Comparison of ENCODE assay signal across 22 cellular contexts in genomic region chr7:70574314-70574713, GRCh38.
"Had no signal": no experiment of that assay in that cellular context is flagged by ENCODE, and none has a peak within 500 bp of the region (broad histone marks: within the 10 kb centered on the region; RNA-seq: fewer than 3 reads in every experiment).

No MANE protein-coding gene starts in this region.

- DNase-seq: activated B cell treated with CpG ODN at 0.5 μM for 24 hours; activated CD4-positive, alpha-beta T cell treated with anti-CD3 and anti-CD28 coated beads for 4 hours; activated CD4-positive, alpha-beta T cell treated with anti-CD3 and anti-CD28 coated beads, Interleukin-2, amount 50 U/mL, for 48 hours; activated CD8-positive, alpha-beta memory T cell treated with anti-CD3 and anti-CD28 coated beads, Interleukin-2, amount 50 U/mL, for 48 hours; activated naive CD4-positive, alpha-beta T cell treated with Interleukin-2 at 50 U/mL for 16 hours; activated naive CD8-positive, alpha-beta T cell treated with anti-CD3 and anti-CD28 coated beads for 36 hours; activated T-cell treated with anti-CD3 and anti-CD28 coated beads, Interleukin-2, amount 50 U/mL, for 4 hours; cortex of kidney; heart right ventricle; left colon; naive B cell; pancreas; psoas muscle; stimulated activated CD4-positive, alpha-beta T cell treated with anti-CD3 and anti-CD28 coated beads, Interleukin-12 subunit alpha, Interleukin-12 subunit beta, amount 100 ng/mL, for 4 hours; stimulated activated CD4-positive, alpha-beta T cell treated with anti-CD3 and anti-CD28 coated beads, Interleukin-4, amount 100 ng/mL, for 4 hours; T-helper 9 cell; thyroid gland had no signal

- H3K27me3 Mint-ChIP-seq: activated B cell treated with CpG ODN at 0.5 μM for 24 hours; activated naive CD8-positive, alpha-beta T cell treated with anti-CD3 and anti-CD28 coated beads for 36 hours; naive B cell; stimulated activated naive CD8-positive, alpha-beta T cell treated with anti-CD3 and anti-CD28 coated beads, Interleukin-15, Interleukin-2, amounts not matched to agents 100 ng/mL and 50 ng/mL, for 24 hours had no signal

- H3K4me3 Mint-ChIP-seq: activated B cell treated with CpG ODN at 0.5 μM for 24 hours; activated naive CD8-positive, alpha-beta T cell treated with anti-CD3 and anti-CD28 coated beads for 36 hours; activated T-cell treated with anti-CD3 and anti-CD28 coated beads, Interleukin-2, amount 50 U/mL, for 4 hours; naive B cell; stimulated activated naive CD8-positive, alpha-beta T cell treated with anti-CD3 and anti-CD28 coated beads, Interleukin-15, Interleukin-2, amounts not matched to agents 100 ng/mL and 50 ng/mL, for 24 hours had no signal

- H3K36me3 ChIP-seq: cardiac muscle cell, pancreas, thyroid gland had no signal

- H3K4me1 Mint-ChIP-seq: activated naive CD8-positive, alpha-beta T cell treated with anti-CD3 and anti-CD28 coated beads for 36 hours had no signal

- H3K27me3 ChIP-seq: cardiac muscle cell, heart right ventricle, pancreas, thyroid gland had no signal

- ATAC-seq: activated T-cell treated with anti-CD3 and anti-CD28 coated beads, Interleukin-2, amount 50 U/mL, for 4 hours; heart right ventricle; left colon; pancreas; right cardiac atrium had no signal

- H3K9me3 Mint-ChIP-seq: activated naive CD8-positive, alpha-beta T cell treated with anti-CD3 and anti-CD28 coated beads for 36 hours; activated T-cell treated with anti-CD3 and anti-CD28 coated beads, Interleukin-2, amount 50 U/mL, for 4 hours; activated T-helper 2 cell treated with anti-CD3 and anti-CD28 coated beads, Interferon-gamma antibody, Interleukin-2, Interleukin-4, amounts not matched to agents 10 μg/mL and 5 μg/mL and 100 μg/mL, durations not matched to agents 14 hours and 24 hours and 36 hours had no signal

- H3K27ac Mint-ChIP-seq: activated B cell treated with CpG ODN at 0.5 μM for 24 hours; activated naive CD8-positive, alpha-beta T cell treated with anti-CD3 and anti-CD28 coated beads for 36 hours; activated T-helper 2 cell treated with anti-CD3 and anti-CD28 coated beads, Interferon-gamma antibody, Interleukin-2, Interleukin-4, amounts not matched to agents 10 μg/mL and 5 μg/mL and 100 μg/mL, durations not matched to agents 14 hours and 24 hours and 36 hours; naive B cell; stimulated activated naive CD8-positive, alpha-beta T cell treated with anti-CD3 and anti-CD28 coated beads, Interleukin-15, Interleukin-2, amounts not matched to agents 100 ng/mL and 50 ng/mL, for 24 hours had no signal

- H3K4me3 ChIP-seq: cardiac muscle cell, heart right ventricle, lung, pancreas, psoas muscle, thyroid gland had no signal

- H3K27ac ChIP-seq: cardiac muscle cell, heart right ventricle, pancreas, psoas muscle, thyroid gland had no signal

- H3K36me3 Mint-ChIP-seq: activated naive CD8-positive, alpha-beta T cell treated with anti-CD3 and anti-CD28 coated beads for 36 hours had no signal

- H3K9me3 ChIP-seq: heart right ventricle, pancreas, psoas muscle, thyroid gland had no signal
